In the genomic region with DNA sequence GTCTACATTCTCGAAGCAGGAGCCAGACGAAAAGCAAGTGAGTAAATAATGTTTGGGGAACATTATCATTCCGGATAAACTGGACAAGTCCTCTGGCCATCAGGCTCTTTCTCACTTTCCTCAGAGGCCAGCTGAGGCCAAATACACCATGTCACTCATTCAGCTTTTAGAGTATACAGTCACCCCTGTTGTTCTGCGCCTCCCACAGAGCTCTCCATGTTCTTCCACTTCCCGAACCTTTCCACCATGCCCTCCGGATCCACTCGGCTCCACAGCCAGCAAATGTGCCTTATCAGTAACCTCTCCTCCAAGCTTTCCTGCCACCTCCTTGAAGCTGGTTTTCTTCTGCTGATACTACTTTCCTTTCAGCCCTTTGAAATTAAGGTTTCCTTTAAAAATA, we compare ENCODE assay signal across 15 cellular contexts. TPM values are rescaled to one million over a fixed set of nuclear protein-coding genes. Genes with fewer than 3 reads are reported as not detected.
DNase-seq lines count a peak whose midpoint lies in the region; ATAC-seq and TF ChIP-seq lines count a peak whose summit lies in the region.
"Had no signal": no experiment of that assay in that cellular context is flagged by ENCODE, and none has a peak within 500 bp of the region (broad histone marks: within the 10 kb centered on the region; RNA-seq: fewer than 3 reads in every experiment).

No MANE protein-coding gene starts in this region.

- H3K4me3 ChIP-seq in iPS-20b (ENCODE audit: low read length): no peak overlapping the region
- H3K4me3 ChIP-seq in esophagus muscularis mucosa: no peak overlapping the region
- H3K4me3 ChIP-seq: mucosa of descending colon, suprapubic skin had no signal

- H3K4me1 ChIP-seq in iPS-20b (ENCODE audit: insufficient read depth, low read length) (no peaks in the 10 kb centered on the region), esophagus muscularis mucosa (peaks cover 0 to 9% (median 5%) of the 10 kb centered on the region in 4 donors)
- H3K4me1 ChIP-seq: suprapubic skin had no signal

- H3K36me3 ChIP-seq in iPS-20b (ENCODE audit: insufficient read depth, low read depth, low read length): peaks cover 38% of the 10 kb centered on the region
- H3K36me3 ChIP-seq in esophagus muscularis mucosa: peaks cover 8 to 55% (median 34%) of the 10 kb centered on the region in 4 donors

- H3K27me3 ChIP-seq in iPS-20b (ENCODE audit: insufficient read depth, low read length): no peaks in the 10 kb centered on the region
- H3K27me3 ChIP-seq in esophagus muscularis mucosa: no peaks in the 10 kb centered on the region
- H3K27me3 ChIP-seq: suprapubic skin had no signal

- 84% methylated on average over 7 of the region's 7 CpGs for WGBS in esophagus muscularis mucosa

- no peak for ATAC-seq in stimulated activated naive CD8-positive, alpha-beta T cell treated with anti-CD3 and anti-CD28 coated beads, Interleukin-15, Interleukin-2, amounts not matched to agents 100 U/mL and 50 U/mL, for 24 hours
- ATAC-seq in GM21526 (IDR thresholded peaks at IDR 0.05; ENCODE audit: low FRiP score, unreplicated experiment): no peak
- ATAC-seq: left lobe of liver, mucosa of descending colon had no signal

- TF ChIP-seq POLR2A in esophagus muscularis mucosa (IDR thresholded peaks at IDR 0.05; ENCODE audit: low read depth): no peak

- TF ChIP-seq EP300 in esophagus muscularis mucosa (IDR thresholded peaks at IDR 0.05): no peak

- no peak for TF ChIP-seq CTCF in esophagus muscularis mucosa (IDR thresholded peaks at IDR 0.05)

- no peak for DNase-seq in stimulated activated naive CD8-positive, alpha-beta T cell treated with anti-CD3 and anti-CD28 coated beads, Interleukin-15, Interleukin-2, amounts not matched to agents 100 U/mL and 50 U/mL, for 24 hours
- DNase-seq in activated naive CD8-positive, alpha-beta T cell treated with anti-CD3 and anti-CD28 coated beads for 36 hours: no peak
- DNase-seq in SIG-M5 (lab: John Stamatoyannopoulos, UW) (no peak), esophagus muscularis mucosa (ENCODE audit: extremely low spot score) (no peak), iPS-NIHi11 (ENCODE audit: low spot score) (no peak)
- DNase-seq: activated B cell treated with CpG ODN at 0.5 μM for 24 hours; central memory CD4-positive, alpha-beta T cell; mucosa of descending colon; NCI-H1930; stimulated activated CD4-positive, alpha-beta T cell treated with anti-CD3 and anti-CD28 coated beads, Interleukin-4, amount 100 ng/mL, for 1 hour had no signal

- H3K27ac ChIP-seq in iPS-20b (ENCODE audit: low read length): peak overlapping the region; percentile 29
- no peak overlapping the region for H3K27ac ChIP-seq in esophagus muscularis mucosa (replicated peaks in 1 of 4)
- H3K27ac ChIP-seq: suprapubic skin had no signal

- no peaks in the 10 kb centered on the region for H3K9me3 Mint-ChIP-seq in stimulated activated naive CD8-positive, alpha-beta T cell treated with anti-CD3 and anti-CD28 coated beads, Interleukin-15, Interleukin-2, amounts not matched to agents 100 ng/mL and 50 ng/mL, for 24 hours
- no peaks in the 10 kb centered on the region for H3K9me3 Mint-ChIP-seq in activated naive CD8-positive, alpha-beta T cell treated with anti-CD3 and anti-CD28 coated beads for 36 hours
- H3K9me3 Mint-ChIP-seq: activated B cell treated with CpG ODN at 0.5 μM for 24 hours had no signal

- peaks cover 50% of the 10 kb centered on the region for H3K36me3 Mint-ChIP-seq in stimulated activated naive CD8-positive, alpha-beta T cell treated with anti-CD3 and anti-CD28 coated beads, Interleukin-15, Interleukin-2, amounts not matched to agents 100 ng/mL and 50 ng/mL, for 24 hours (ENCODE audit: low read depth)
- H3K36me3 Mint-ChIP-seq in activated naive CD8-positive, alpha-beta T cell treated with anti-CD3 and anti-CD28 coated beads for 36 hours: peaks cover 25% of the 10 kb centered on the region

- intact Hi-C loops in esophagus muscularis mucosa (cut with DNase I): no loop called here

- H3K9me3 ChIP-seq in iPS-20b (ENCODE audit: insufficient read depth, low read depth, low read length) (no peaks in the 10 kb centered on the region), esophagus muscularis mucosa (no peaks in the 10 kb centered on the region)
- H3K9me3 ChIP-seq: mucosa of descending colon, suprapubic skin had no signal

- peaks cover 23% of the 10 kb centered on the region for H3K4me1 Mint-ChIP-seq in stimulated activated naive CD8-positive, alpha-beta T cell treated with anti-CD3 and anti-CD28 coated beads, Interleukin-15, Interleukin-2, amounts not matched to agents 100 ng/mL and 50 ng/mL, for 24 hours (ENCODE audit: low read depth)
- peaks cover 21% of the 10 kb centered on the region for H3K4me1 Mint-ChIP-seq in activated naive CD8-positive, alpha-beta T cell treated with anti-CD3 and anti-CD28 coated beads for 36 hours

- peak overlapping the region; percentile 34 for H3K27ac Mint-ChIP-seq in stimulated activated naive CD8-positive, alpha-beta T cell treated with anti-CD3 and anti-CD28 coated beads, Interleukin-15, Interleukin-2, amounts not matched to agents 100 ng/mL and 50 ng/mL, for 24 hours
- peak overlapping the region; percentile 76 for H3K27ac Mint-ChIP-seq in activated naive CD8-positive, alpha-beta T cell treated with anti-CD3 and anti-CD28 coated beads for 36 hours

- no peaks in the 10 kb centered on the region for H3K27me3 Mint-ChIP-seq in stimulated activated naive CD8-positive, alpha-beta T cell treated with anti-CD3 and anti-CD28 coated beads, Interleukin-15, Interleukin-2, amounts not matched to agents 100 ng/mL and 50 ng/mL, for 24 hours
- H3K27me3 Mint-ChIP-seq in activated naive CD8-positive, alpha-beta T cell treated with anti-CD3 and anti-CD28 coated beads for 36 hours: no peaks in the 10 kb centered on the region
- H3K27me3 Mint-ChIP-seq: activated B cell treated with CpG ODN at 0.5 μM for 24 hours had no signal

- no peak overlapping the region for H3K4me3 Mint-ChIP-seq in stimulated activated naive CD8-positive, alpha-beta T cell treated with anti-CD3 and anti-CD28 coated beads, Interleukin-15, Interleukin-2, amounts not matched to agents 100 ng/mL and 50 ng/mL, for 24 hours
- no peak overlapping the region for H3K4me3 Mint-ChIP-seq in activated naive CD8-positive, alpha-beta T cell treated with anti-CD3 and anti-CD28 coated beads for 36 hours
- H3K4me3 Mint-ChIP-seq: activated B cell treated with CpG ODN at 0.5 μM for 24 hours had no signal

- H3K9ac ChIP-seq in iPS-20b (ENCODE audit: low read depth, low read length): no peak overlapping the region

RNA-seq across cellular contexts. Expression of gene LATS1, which starts 31.7 kb away (rescaled TPM):
- total RNA-seq in activated naive CD8-positive, alpha-beta T cell treated with anti-CD3 and anti-CD28 coated beads for 36 hours: 10 to 100 TPM; 19.7 to 21.6 TPM
- total RNA-seq in esophagus muscularis mucosa: 10 to 100 TPM; 27.0 to 33.6 (median 30.1) TPM

RNA-seq across cellular contexts. Expression of gene KATNA1, which starts 37.7 kb away (rescaled TPM):
- 10 to 100 TPM; 21.9 to 23.2 TPM for total RNA-seq in activated naive CD8-positive, alpha-beta T cell treated with anti-CD3 and anti-CD28 coated beads for 36 hours
- 10 to 100 TPM; 15.8 to 24.5 (median 20.2) TPM for total RNA-seq in esophagus muscularis mucosa
